26 cellular contexts compared by ENCODE assay signal in genomic region chr13:39692650-39693438, GRCh38. TPM values are rescaled to one million over a fixed set of nuclear protein-coding genes. Genes with fewer than 3 reads are reported as not detected.
A peak's percentile ranks its signal among the peaks of the same experiment; 100 is the strongest.
DNase-seq lines count a peak whose midpoint lies in the region; ATAC-seq and TF ChIP-seq lines count a peak whose summit lies in the region.
"Had no signal": no experiment of that assay in that cellular context is flagged by ENCODE, and none has a peak within 500 bp of the region (broad histone marks: within the 10 kb centered on the region; RNA-seq: fewer than 3 reads in every experiment).

No MANE protein-coding gene starts in this region.

- H3K36me3 Mint-ChIP-seq in stimulated activated naive CD8-positive, alpha-beta T cell treated with anti-CD3 and anti-CD28 coated beads, Interleukin-15, Interleukin-2, amounts not matched to agents 100 ng/mL and 50 ng/mL, for 24 hours (ENCODE audit: low read depth): peaks cover 18% of the 10 kb centered on the region

- H3K27me3 Mint-ChIP-seq in stimulated activated naive CD8-positive, alpha-beta T cell treated with anti-CD3 and anti-CD28 coated beads, Interleukin-15, Interleukin-2, amounts not matched to agents 100 ng/mL and 50 ng/mL, for 24 hours: no peaks in the 10 kb centered on the region
- H3K27me3 Mint-ChIP-seq in stimulated activated naive CD8-positive, alpha-beta T cell treated with anti-CD3 and anti-CD28 coated beads, Interleukin-15, amount 100 ng/mL, for 72 hours: no peaks in the 10 kb centered on the region
- H3K27me3 Mint-ChIP-seq: activated B cell treated with CpG ODN at 0.5 μM for 24 hours; activated T-cell treated with anti-CD3 and anti-CD28 coated beads, Interleukin-2, amount 50 U/mL, for 24 hours; CD4-positive, CD25-positive, alpha-beta regulatory T cell; naive thymus-derived CD4-positive, alpha-beta T cell had no signal

- no peak overlapping the region for H3K4me3 ChIP-seq in uterus
- no peak overlapping the region for H3K4me3 ChIP-seq in psoas muscle
- H3K4me3 ChIP-seq: K562, MG63, ovary, vagina had no signal

- peaks cover 22% of the 10 kb centered on the region for H3K4me1 Mint-ChIP-seq in stimulated activated naive CD8-positive, alpha-beta T cell treated with anti-CD3 and anti-CD28 coated beads, Interleukin-15, Interleukin-2, amounts not matched to agents 100 ng/mL and 50 ng/mL, for 24 hours (ENCODE audit: low read depth)
- peaks cover 20% of the 10 kb centered on the region for H3K4me1 Mint-ChIP-seq in stimulated activated naive CD8-positive, alpha-beta T cell treated with anti-CD3 and anti-CD28 coated beads, Interleukin-15, amount 100 ng/mL, for 72 hours

- intact Hi-C loops in uterus (cut with DNase I; ENCODE audit: low total_unique reads) (no loop called here), psoas muscle (cut with DNase I) (no loop called here)

- no peaks in the 10 kb centered on the region for H3K9me3 Mint-ChIP-seq in stimulated activated naive CD8-positive, alpha-beta T cell treated with anti-CD3 and anti-CD28 coated beads, Interleukin-15, Interleukin-2, amounts not matched to agents 100 ng/mL and 50 ng/mL, for 24 hours
- H3K9me3 Mint-ChIP-seq in stimulated activated naive CD8-positive, alpha-beta T cell treated with anti-CD3 and anti-CD28 coated beads, Interleukin-15, amount 100 ng/mL, for 72 hours: no peaks in the 10 kb centered on the region
- H3K9me3 Mint-ChIP-seq: activated B cell treated with CpG ODN at 0.5 μM for 24 hours; activated T-cell treated with anti-CD3 and anti-CD28 coated beads, Interleukin-2, amount 50 U/mL, for 24 hours; CD4-positive, CD25-positive, alpha-beta regulatory T cell; naive thymus-derived CD4-positive, alpha-beta T cell had no signal

- H3K27ac ChIP-seq in uterus (peak overlapping the region; percentile 71 to 85), psoas muscle (no peak overlapping the region)
- H3K27ac ChIP-seq: epithelial cell of prostate, vagina had no signal

- no peak for DNase-seq in stimulated activated naive CD8-positive, alpha-beta T cell treated with anti-CD3 and anti-CD28 coated beads, Interleukin-15, amount 100 ng/mL, for 72 hours
- DNase-seq in amniotic epithelial cell (ENCODE audit: low read depth): peak; percentile 35
- DNase-seq in left kidney (ENCODE audit: low read depth, low spot score): peak; percentile 1
- peak in 1 of 2 donors; percentile 31 for DNase-seq in uterus
- no peak for DNase-seq in NCI-H82 treated with DMSO at 0.1 percent for 48 hours (lab: John Stamatoyannopoulos, UW; ENCODE audit: unreplicated experiment)
- no peak for DNase-seq in psoas muscle
- no peak for DNase-seq in SW480 (ENCODE audit: low spot score)
- DNase-seq: activated B cell treated with CpG ODN at 0.5 μM for 24 hours; activated CD8-positive, alpha-beta T cell treated with anti-CD3 and anti-CD28 coated beads, Interleukin-2, amount 10 ng/mL, durations not matched to agents 7 days and 5 days; activated naive CD4-positive, alpha-beta T cell treated with Interleukin-2 at 50 U/mL for 16 hours; activated T-cell treated with anti-CD3 and anti-CD28 coated beads, Interleukin-2, amount 50 U/mL, for 24 hours; CD4-positive, CD25-positive, alpha-beta regulatory T cell; mammary epithelial cell; MG63; naive thymus-derived CD4-positive, alpha-beta T cell; NCI-H1417 treated with DMSO at 0.1 percent for 48 hours; NCI-H510A; ovary; RPMI8226; substantia nigra; T-helper 9 cell had no signal

- TF ChIP-seq POLR2A in uterus (IDR thresholded peaks at IDR 0.05): no peak

- no peaks in the 10 kb centered on the region for H3K9me3 ChIP-seq in uterus
- no peaks in the 10 kb centered on the region for H3K9me3 ChIP-seq in psoas muscle
- H3K9me3 ChIP-seq: MG63, ovary, vagina had no signal

- H3K36me3 ChIP-seq in uterus (no peaks in the 10 kb centered on the region), psoas muscle (ENCODE audit: insufficient read depth in 1 of 2, low read depth in 1 of 2) (peaks cover 0 to 16% of the 10 kb centered on the region in 2 donors)
- H3K36me3 ChIP-seq: ovary had no signal

- H3K4me1 ChIP-seq in uterus (no peaks in the 10 kb centered on the region), psoas muscle (no peaks in the 10 kb centered on the region)
- H3K4me1 ChIP-seq: vagina had no signal

- no peak for ATAC-seq in stimulated activated naive CD8-positive, alpha-beta T cell treated with anti-CD3 and anti-CD28 coated beads, Interleukin-15, amount 100 ng/mL, for 72 hours
- ATAC-seq in psoas muscle: no peak
- ATAC-seq: activated CD8-positive, alpha-beta T cell treated with anti-CD3 and anti-CD28 coated beads, Interleukin-2, amount 10 ng/mL, durations not matched to agents 7 days and 5 days; HCT116; K562; naive thymus-derived CD4-positive, alpha-beta T cell had no signal

- H3K27ac Mint-ChIP-seq in stimulated activated naive CD8-positive, alpha-beta T cell treated with anti-CD3 and anti-CD28 coated beads, Interleukin-15, Interleukin-2, amounts not matched to agents 100 ng/mL and 50 ng/mL, for 24 hours: peak overlapping the region; percentile 23
- no peak overlapping the region for H3K27ac Mint-ChIP-seq in stimulated activated naive CD8-positive, alpha-beta T cell treated with anti-CD3 and anti-CD28 coated beads, Interleukin-15, amount 100 ng/mL, for 72 hours
- H3K27ac Mint-ChIP-seq: activated B cell treated with CpG ODN at 0.5 μM for 24 hours; activated CD8-positive, alpha-beta T cell treated with anti-CD3 and anti-CD28 coated beads, Interleukin-2, amount 10 ng/mL, durations not matched to agents 7 days and 5 days; activated T-cell treated with anti-CD3 and anti-CD28 coated beads, Interleukin-2, amount 50 U/mL, for 24 hours; naive thymus-derived CD4-positive, alpha-beta T cell had no signal

- whole genome bisulfite sequencing in psoas muscle, 3 donors: 74 to 76% (median 76%) methylated on average over 5 of the region's 5 CpGs

- TF ChIP-seq CTCF in uterus (IDR thresholded peaks at IDR 0.05): no peak
- TF ChIP-seq CTCF in psoas muscle (IDR thresholded peaks at IDR 0.05): no peak

- H3K4me3 Mint-ChIP-seq in stimulated activated naive CD8-positive, alpha-beta T cell treated with anti-CD3 and anti-CD28 coated beads, Interleukin-15, Interleukin-2, amounts not matched to agents 100 ng/mL and 50 ng/mL, for 24 hours: no peak overlapping the region
- no peak overlapping the region for H3K4me3 Mint-ChIP-seq in stimulated activated naive CD8-positive, alpha-beta T cell treated with anti-CD3 and anti-CD28 coated beads, Interleukin-15, amount 100 ng/mL, for 72 hours
- H3K4me3 Mint-ChIP-seq: activated B cell treated with CpG ODN at 0.5 μM for 24 hours; activated CD8-positive, alpha-beta T cell treated with anti-CD3 and anti-CD28 coated beads, Interleukin-2, amount 10 ng/mL, durations not matched to agents 7 days and 5 days; activated T-cell treated with anti-CD3 and anti-CD28 coated beads, Interleukin-2, amount 50 U/mL, for 24 hours; naive thymus-derived CD4-positive, alpha-beta T cell had no signal

- no peaks in the 10 kb centered on the region for H3K27me3 ChIP-seq in uterus
- H3K27me3 ChIP-seq in psoas muscle (ENCODE audit: insufficient read depth in 3 of 3, low read length in 2 of 3): no peaks in the 10 kb centered on the region
- H3K27me3 ChIP-seq: MG63, ovary, vagina had no signal

RNA-seq across cellular contexts. Expression of gene COG6, which starts 37.4 kb away (rescaled TPM):
- total RNA-seq in uterus: 10 to 100 TPM; 17.1 to 83.2 (median 52.2) TPM
- total RNA-seq in psoas muscle: 10 to 100 TPM in 3 of 4 donors, 1 to 10 TPM in 1; 7.5 to 26.4 (median 13.2) TPM
- 1 to 10 TPM; 4.3 to 9.8 (median 5.6) TPM for polyA plus RNA-seq in psoas muscle

Comparison
In these comparisons a context has a peak if more than half of its experiments do, and no peak if none do; other contexts are left out.
1. DNase-seq: peak in amniotic epithelial cell (single experiment) and left kidney (single experiment); none in stimulated activated naive CD8-positive, alpha-beta T cell treated with anti-CD3 and anti-CD28 coated beads, Interleukin-15, amount 100 ng/mL, for 72 hours (0 of 2), NCI-H82 treated with DMSO at 0.1 percent for 48 hours (single experiment), psoas muscle (0 of 2) and SW480 (single experiment).